23 cellular contexts compared by ENCODE assay signal in genomic region chr14:58640959-58641358, GRCh38. TPM values are rescaled to one million over a fixed set of nuclear protein-coding genes. Genes with fewer than 3 reads are reported as not detected.
A peak's percentile ranks its signal among the peaks of the same experiment; 100 is the strongest.
DNase-seq lines count a peak whose midpoint lies in the region; ATAC-seq, FAIRE-seq and TF ChIP-seq lines count a peak whose summit lies in the region.
"Had no signal": no experiment of that assay in that cellular context is flagged by ENCODE, and none has a peak within 500 bp of the region (broad histone marks: within the 10 kb centered on the region; RNA-seq: fewer than 3 reads in every experiment).

No MANE protein-coding gene starts in this region.

- TF ChIP-seq RAD21 in GM12878 (IDR thresholded peaks at IDR 0.05; ENCODE audit: insufficient read depth, low read depth, low read length): no peak

- no TSS peak for BruUV-seq in GM12878 (replicated peaks; lab: Mats Ljungman, UMichigan)

- RAD21 ChIA-PET in GM12878 (lab: Charles Lee; ENCODE audit: unreplicated experiment): interaction anchor here (0.7 to 6.8 kb wide), 20 partner anchors 9 to 482 kb away, joined by 3 to 106 read pairs (median 3); no protein-coding TSS in a partner anchor

- in situ Hi-C loops in GM12878 (cut with MboI): no loop called here

- intact Hi-C loops in Right ventricle myocardium superior (cut with DNase I) (no loop called here), GM12878 (cut with micrococcal nuclease; ENCODE audit: unreplicated experiment) (loop anchor here (1.0 to 5.0 kb wide), 7 partner anchors 91 to 801 kb away; no protein-coding TSS in a partner anchor)

- no peak for TF ChIP-seq CTCF in cardiac muscle cell (IDR thresholded peaks at IDR 0.05; ENCODE audit: low read depth, low read length)
- no peak for TF ChIP-seq CTCF in GM12878 (IDR thresholded peaks at IDR 0.05 in 2 of 3, conservative IDR thresholded peaks at IDR 0.05 in 1 of 3; ENCODE audit: control insufficient read depth in 2 of 3, extremely low read depth in 1 of 3, insufficient read depth in 1 of 3, low read depth in 3 of 3, low read length in 3 of 3)
- TF ChIP-seq CTCF in nephron (IDR thresholded peaks at IDR 0.05; ENCODE audit: unreplicated experiment in 3 of 3): no peak

- CTCF ChIA-PET in GM12878 (lab: Yijun Ruan, JAX): interaction anchor here (0.7 to 8.9 kb wide), 29 partner anchors 11 to 803 kb away, joined by 3 to 95 read pairs (median 4); no protein-coding TSS in a partner anchor
- CTCF ChIA-PET in activated CD8-positive, alpha-beta T cell treated with anti-CD3 and anti-CD28 coated beads, Interleukin-2, amount 10 ng/mL, durations not matched to agents 7 days and 5 days (lab: Charles Lee): interaction anchor here (0.7 to 7.2 kb wide), 3 partner anchors 45 to 139 kb away, joined by 3 to 39 read pairs (median 3); no protein-coding TSS in a partner anchor

- WGBS in GM12878 (ENCODE audit: insufficient coverage, insufficient replicate concordance, low lambda C conversion rate, missing lambda C conversion rate): 25% methylated on average over 2 of the region's 2 CpGs

- no peaks in the 10 kb centered on the region for H4K20me1 ChIP-seq in GM12878 (ENCODE audit: control insufficient read depth, insufficient read depth)

- no peak for DNase-seq in cardiac muscle cell (ENCODE audit: low read depth in 1 of 2, low spot score in 1 of 2)
- no peak for DNase-seq in Right ventricle myocardium superior
- no peak for DNase-seq in GM12878 (ENCODE audit: low read depth, low spot score)
- no peak for DNase-seq in NAMALWA (ENCODE audit: low spot score)
- DNase-seq in activated CD8-positive, alpha-beta T cell treated with anti-CD3 and anti-CD28 coated beads, Interleukin-2, amount 10 ng/mL, durations not matched to agents 7 days and 5 days: no peak
- DNase-seq in MG63: no peak
- DNase-seq: activated CD4-positive, alpha-beta T cell treated with anti-CD3 and anti-CD28 coated beads for 36 hours; activated effector memory CD4-positive, alpha-beta T cell treated with anti-CD3 and anti-CD28 coated beads, Interleukin-2, amount 50 U/mL, for 16 hours; BE2C; brain microvascular endothelial cell; CD8-positive, alpha-beta T cell; gastrocnemius medialis; hippocampal formation; lower lobe of right lung; SHP77; stomach had no signal

- H3K9me3 ChIP-seq in cardiac muscle cell (ENCODE audit: low read depth) (no peaks in the 10 kb centered on the region), GM12878 (replicated peaks; ENCODE audit: control insufficient read depth, insufficient read depth, low read length) (no peaks in the 10 kb centered on the region), MG63 (no peaks in the 10 kb centered on the region)
- H3K9me3 ChIP-seq: BE2C, gastrocnemius medialis, lower lobe of right lung, stomach had no signal

- no peaks in the 10 kb centered on the region for H3K27me3 ChIP-seq in cardiac muscle cell
- peaks cover 0 to 8% of the 10 kb centered on the region in 2 experiments; a peak in 2 of 4 replicates for H3K27me3 ChIP-seq in GM12878 (replicated peaks in 1 of 2; ENCODE audit: control insufficient read depth in 2 of 2, insufficient read depth in 2 of 2, low read length in 1 of 2)
- H3K27me3 ChIP-seq in MG63: no peaks in the 10 kb centered on the region
- H3K27me3 ChIP-seq: brain microvascular endothelial cell, gastrocnemius medialis had no signal

- ATAC-seq in Right ventricle myocardium superior (ENCODE audit: poor library complexity) (no peak), GM12878 (peak; percentile 7; the same call in 1 of the 3 replicates)
- ATAC-seq in activated CD8-positive, alpha-beta T cell treated with anti-CD3 and anti-CD28 coated beads, Interleukin-2, amount 10 ng/mL, durations not matched to agents 7 days and 5 days: no peak
- ATAC-seq: activated CD4-positive, alpha-beta T cell treated with anti-CD3 and anti-CD28 coated beads for 36 hours; CD8-positive, alpha-beta T cell; gastrocnemius medialis; lower lobe of right lung had no signal

- no peak for TF ChIP-seq POLR2A in GM12878 (IDR thresholded peaks at IDR 0.05; ENCODE audit: low read depth, low read length)

- no peak for TF ChIP-seq EP300 in GM12878 (IDR thresholded peaks at IDR 0.05; ENCODE audit: borderline replicate concordance in 1 of 2, control insufficient read depth in 1 of 2, low read depth in 2 of 2, low read length in 2 of 2)

- SMC1A ChIA-PET in GM12878 (lab: Charles Lee; ENCODE audit: uncharacterized antibody, unreplicated experiment): interaction anchor here (0.6 to 10.7 kb wide), 31 partner anchors 10 to 482 kb away, joined by 3 to 150 read pairs (median 4); no protein-coding TSS in a partner anchor

- H3K79me2 ChIP-seq in GM12878 (ENCODE audit: control insufficient read depth, insufficient read depth, low read length): no peaks in the 10 kb centered on the region

- peak overlapping the region; percentile 93 to 96 (median 95) for H3K4me3 Mint-ChIP-seq in nephron
- no peak overlapping the region for H3K4me3 Mint-ChIP-seq in activated CD8-positive, alpha-beta T cell treated with anti-CD3 and anti-CD28 coated beads, Interleukin-2, amount 10 ng/mL, durations not matched to agents 7 days and 5 days
- H3K4me3 Mint-ChIP-seq: activated CD4-positive, alpha-beta T cell treated with anti-CD3 and anti-CD28 coated beads for 36 hours; CD8-positive, alpha-beta T cell; neural progenitor cell; T-helper 2 cell treated with Interferon-gamma antibody and Interleukin-4, amounts not matched to agents 5 μg/mL and 100 μg/mL, for 36 hours had no signal

- H3K4me3 ChIP-seq in cardiac muscle cell (peak overlapping the region; percentile 86), GM12878 (no peak overlapping the region), MG63 (no peak overlapping the region)
- H3K4me3 ChIP-seq: gastrocnemius medialis, lower lobe of right lung, neural progenitor cell, stomach had no signal

- POLR2A ChIA-PET in GM12878 (lab: Charles Lee): interaction anchor here (0.6 to 2.5 kb wide), 5 partner anchors 16 to 965 kb away, joined by 3 to 8 read pairs (median 4); no protein-coding TSS in a partner anchor
- POLR2A ChIA-PET in activated CD8-positive, alpha-beta T cell treated with anti-CD3 and anti-CD28 coated beads, Interleukin-2, amount 10 ng/mL, durations not matched to agents 7 days and 5 days (lab: Charles Lee): no interaction called here

- H3K27ac ChIP-seq in cardiac muscle cell (peak overlapping the region; percentile 98), GM12878 (ENCODE audit: control insufficient read depth, insufficient read depth) (no peak overlapping the region)
- H3K27ac ChIP-seq: brain microvascular endothelial cell, gastrocnemius medialis, lower lobe of right lung, neural progenitor cell, stomach, VCaP had no signal

- no peak overlapping the region for H3K4me2 ChIP-seq in GM12878 (ENCODE audit: control insufficient read depth, insufficient read depth)
- H3K4me2 ChIP-seq: neural progenitor cell had no signal

- H3K36me3 ChIP-seq in cardiac muscle cell (peaks cover 35% of the 10 kb centered on the region), GM12878 (ENCODE audit: control insufficient read depth in 2 of 2, insufficient read depth in 2 of 2, low read length in 1 of 2) (peaks cover 0 to 3% of the 10 kb centered on the region in 2 experiments; a peak in 1 of 4 replicates), MG63 (no peaks in the 10 kb centered on the region)
- H3K36me3 ChIP-seq: BE2C, neural progenitor cell had no signal

- peak overlapping the region; percentile 93 to 98 (median 97) for H3K27ac Mint-ChIP-seq in nephron
- H3K27ac Mint-ChIP-seq in activated CD8-positive, alpha-beta T cell treated with anti-CD3 and anti-CD28 coated beads, Interleukin-2, amount 10 ng/mL, durations not matched to agents 7 days and 5 days: no peak overlapping the region
- H3K27ac Mint-ChIP-seq: activated CD4-positive, alpha-beta T cell treated with anti-CD3 and anti-CD28 coated beads for 36 hours; CD8-positive, alpha-beta T cell; IgD-negative memory B cell; neural progenitor cell; T-helper 2 cell treated with Interferon-gamma antibody and Interleukin-4, amounts not matched to agents 5 μg/mL and 100 μg/mL, for 36 hours had no signal

- peaks cover 31% of the 10 kb centered on the region for H3K4me1 Mint-ChIP-seq in nephron
- H3K4me1 Mint-ChIP-seq in activated CD8-positive, alpha-beta T cell treated with anti-CD3 and anti-CD28 coated beads, Interleukin-2, amount 10 ng/mL, durations not matched to agents 7 days and 5 days (ENCODE audit: low read depth): peaks cover 21% of the 10 kb centered on the region

- no peak overlapping the region for H3K9ac ChIP-seq in GM12878 (ENCODE audit: control insufficient read depth, insufficient read depth, low read length)
- H3K9ac ChIP-seq: neural progenitor cell had no signal

- H3K4me1 ChIP-seq in cardiac muscle cell (ENCODE audit: low read depth): peaks cover 48% of the 10 kb centered on the region
- peaks cover 3% of the 10 kb centered on the region for H3K4me1 ChIP-seq in GM12878 (ENCODE audit: control insufficient read depth, insufficient read depth, low read length)
- H3K4me1 ChIP-seq: BE2C had no signal

- H2AFZ ChIP-seq in GM12878 (ENCODE audit: control insufficient read depth, low read depth, low read length): no peak overlapping the region
- H2AFZ ChIP-seq: neural progenitor cell had no signal

- FAIRE-seq in GM12878 (lab: Jason Lieb, UNC): no peak
- FAIRE-seq: endothelial cell of umbilical vein, GM12891 had no signal

- H3K9me3 Mint-ChIP-seq in nephron: no peaks in the 10 kb centered on the region
- no peaks in the 10 kb centered on the region for H3K9me3 Mint-ChIP-seq in activated CD8-positive, alpha-beta T cell treated with anti-CD3 and anti-CD28 coated beads, Interleukin-2, amount 10 ng/mL, durations not matched to agents 7 days and 5 days (ENCODE audit: insufficient read depth)
- H3K9me3 Mint-ChIP-seq: CD8-positive, alpha-beta T cell; IgD-negative memory B cell; neural progenitor cell; T-helper 2 cell treated with Interferon-gamma antibody and Interleukin-4, amounts not matched to agents 5 μg/mL and 100 μg/mL, for 36 hours had no signal

- no peaks in the 10 kb centered on the region for H3K27me3 Mint-ChIP-seq in nephron (ENCODE audit: low read depth)
- H3K27me3 Mint-ChIP-seq in activated CD8-positive, alpha-beta T cell treated with anti-CD3 and anti-CD28 coated beads, Interleukin-2, amount 10 ng/mL, durations not matched to agents 7 days and 5 days (ENCODE audit: low read depth): peaks cover 36% of the 10 kb centered on the region

- H3K36me3 Mint-ChIP-seq in nephron (ENCODE audit: low read depth): peaks cover 50% of the 10 kb centered on the region
- no peaks in the 10 kb centered on the region for H3K36me3 Mint-ChIP-seq in activated CD8-positive, alpha-beta T cell treated with anti-CD3 and anti-CD28 coated beads, Interleukin-2, amount 10 ng/mL, durations not matched to agents 7 days and 5 days (ENCODE audit: low read depth)
- H3K36me3 Mint-ChIP-seq: CD8-positive, alpha-beta T cell had no signal

RNA-seq across cellular contexts. Expression of gene DACT1, which starts 3.2 kb away (rescaled TPM):
- 259 and 324 TPM in 2 replicates for total RNA-seq in cardiac muscle cell
- 197 and 291 TPM in 2 replicates for polyA plus RNA-seq in cardiac muscle cell
- 2.4 TPM for total RNA-seq in Right ventricle myocardium superior
- 8.0 and 8.1 TPM in 2 replicates for total RNA-seq in GM12878 (2013; cell fraction: nucleolus; rRNA removed)
- total RNA-seq in GM12878 (2014; rRNA removed): 0.87 and 1.1 TPM in 2 replicates
- 0.69 and 0.76 TPM in 2 replicates for total RNA-seq in GM12878 (2014; rRNA removed; fragmentation: Illumina TruSeq; extraction: Trizol)
- total RNA-seq in GM12878 (2021): 1.3 TPM in 2 replicates
- not detected for polyA plus RNA-seq in GM12878 (2011; ENCODE audit: low read depth)
- polyA plus RNA-seq in GM12878 (2011; rRNA removed): 2.3 and 2.9 TPM in 2 replicates
- polyA plus RNA-seq in GM12878 (2011; cell fraction: cytosol; rRNA removed): 3.7 and 4.5 TPM in 2 replicates
- 3.0 and 3.7 TPM in 2 replicates for polyA plus RNA-seq in GM12878 (2011; cell fraction: nucleus; rRNA removed)
- 0.27 and 0.36 TPM in 2 replicates for polyA plus RNA-seq in GM12878 (2012)
- 1.1 and 2.3 TPM in 2 replicates for polyA plus RNA-seq in GM12878 (2014; fragmentation: Illumina TruSeq; extraction: Trizol)
- polyA plus RNA-seq in GM12878 (2014; fragmentation: Nextera tagmentation; extraction: Ambion mirVana): under 1 TPM; 0.16 to 0.27 TPM
- polyA plus RNA-seq in GM12878 (2014; rRNA removed): 0.90 and 1.1 TPM in 2 replicates
- under 1 TPM; 0.13 to 0.29 TPM for polyA plus RNA-seq in GM12878 (2016; fragmentation: Nextera tagmentation; extraction: Ambion mirVana)
- 5.6 and 6.2 TPM in 2 replicates for polyA minus RNA-seq in GM12878 (2011; rRNA and poly(A)+ RNA removed)
- polyA minus RNA-seq in GM12878 (2011; cell fraction: cytosol; rRNA and poly(A)+ RNA removed): 1.5 and 2.4 TPM in 2 replicates
- polyA minus RNA-seq in GM12878 (2011; cell fraction: nucleus; rRNA and poly(A)+ RNA removed): 1.7 TPM in 2 replicates
- total RNA-seq in activated CD8-positive, alpha-beta T cell treated with anti-CD3 and anti-CD28 coated beads, Interleukin-2, amount 10 ng/mL, durations not matched to agents 7 days and 5 days: 1 to 10 TPM in 1 of 2 experiments, under 1 TPM in 1; 0.58 to 1.1 TPM
- total RNA-seq in MG63 (2014; rRNA removed; shearing (Covaris generic); ENCODE audit: low replicate concordance): 0.27 and 2.6 TPM in 2 replicates

Comparison
In these comparisons a context has a peak if more than half of its experiments do, and no peak if none do; other contexts are left out.
1. RNA of gene DACT1, which starts 3.2 kb away (total RNA-seq): 259 to 324 TPM in cardiac muscle cell; 0.27 to 2.6 TPM in MG63, 2.4 TPM in Right ventricle myocardium superior (single experiment), 0.58 to 1.1 TPM in activated CD8-positive, alpha-beta T cell treated with anti-CD3 and anti-CD28 coated beads, Interleukin-2, amount 10 ng/mL, durations not matched to agents 7 days and 5 days and 0.69 to 8.1 TPM in GM12878; every median in the first group is over 10 times any median in the second.